In the genomic region with DNA sequence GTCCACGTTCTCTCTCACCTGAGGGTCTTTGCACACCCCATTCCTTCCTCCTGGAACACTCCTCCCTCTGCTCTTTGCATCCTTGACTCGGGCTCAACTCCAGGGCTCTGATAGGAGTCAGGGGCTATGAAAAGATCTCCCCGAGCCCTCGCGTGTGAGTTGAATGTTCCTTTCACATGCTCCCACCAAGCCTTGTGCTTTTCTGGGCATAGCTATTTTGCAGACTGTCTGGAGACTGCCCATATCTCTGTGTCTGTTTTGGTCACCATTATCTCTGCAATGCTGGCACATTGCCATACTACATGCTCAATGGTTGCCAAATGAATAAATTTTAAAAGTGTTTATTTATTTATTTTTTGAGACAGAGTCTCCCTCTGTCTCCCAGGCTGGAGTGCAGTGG, we compare ENCODE assay signal across 2 cellular contexts.
TF ChIP-seq lines count a peak whose summit lies in the region.

No MANE protein-coding gene starts in this region.

TF ChIP-seq in liver, 16 proteins besides CTCF, POLR2A, EP300 and RAD21:
- TF ChIP-seq HNF4A (conservative IDR thresholded peaks at IDR 0.05) (no peak), TAF1 (conservative IDR thresholded peaks at IDR 0.05) (no peak), REST (IDR thresholded peaks at IDR 0.05) (no peak)
- TF ChIP-seq, protein P1, sequence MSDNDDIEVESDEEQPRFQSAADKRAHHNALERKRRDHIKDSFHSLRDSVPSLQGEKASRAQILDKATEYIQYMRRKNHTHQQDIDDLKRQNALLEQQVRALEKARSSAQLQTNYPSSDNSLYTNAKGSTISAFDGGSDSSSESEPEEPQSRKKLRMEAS (IDR thresholded peaks at IDR 0.05): peak; percentile 31

TF ChIP-seq in HepG2, 621 proteins besides CTCF, POLR2A, EP300 and RAD21:
- no peak for TF ChIP-seq HMG20A (CRISPR knock-in tag; IDR thresholded peaks at IDR 0.05; ENCODE audit: borderline replicate concordance)
- TF ChIP-seq ZNF768 (CRISPR knock-in tag; IDR thresholded peaks at IDR 0.05): no peak
- TF ChIP-seq ZBTB39 (CRISPR knock-in tag; IDR thresholded peaks at IDR 0.05): no peak
- TF ChIP-seq, protein P2, sequence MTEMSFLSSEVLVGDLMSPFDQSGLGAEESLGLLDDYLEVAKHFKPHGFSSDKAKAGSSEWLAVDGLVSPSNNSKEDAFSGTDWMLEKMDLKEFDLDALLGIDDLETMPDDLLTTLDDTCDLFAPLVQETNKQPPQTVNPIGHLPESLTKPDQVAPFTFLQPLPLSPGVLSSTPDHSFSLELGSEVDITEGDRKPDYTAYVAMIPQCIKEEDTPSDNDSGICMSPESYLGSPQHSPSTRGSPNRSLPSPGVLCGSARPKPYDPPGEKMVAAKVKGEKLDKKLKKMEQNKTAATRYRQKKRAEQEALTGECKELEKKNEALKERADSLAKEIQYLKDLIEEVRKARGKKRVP (CRISPR knock-in tag; IDR thresholded peaks at IDR 0.05): no peak
- no peak for TF ChIP-seq IKZF1 (IDR thresholded peaks at IDR 0.05)
- no peak for TF ChIP-seq TOE1 (CRISPR knock-in tag; IDR thresholded peaks at IDR 0.05)
- TF ChIP-seq, protein P3, sequence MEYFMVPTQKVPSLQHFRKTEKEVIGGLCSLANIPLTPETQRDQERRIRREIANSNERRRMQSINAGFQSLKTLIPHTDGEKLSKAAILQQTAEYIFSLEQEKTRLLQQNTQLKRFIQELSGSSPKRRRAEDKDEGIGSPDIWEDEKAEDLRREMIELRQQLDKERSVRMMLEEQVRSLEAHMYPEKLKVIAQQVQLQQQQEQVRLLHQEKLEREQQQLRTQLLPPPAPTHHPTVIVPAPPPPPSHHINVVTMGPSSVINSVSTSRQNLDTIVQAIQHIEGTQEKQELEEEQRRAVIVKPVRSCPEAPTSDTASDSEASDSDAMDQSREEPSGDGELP (IDR thresholded peaks at IDR 0.05; ENCODE audit: borderline replicate concordance, low read depth): no peak
